Comparison of ENCODE assay signal across 15 cellular contexts in the genomic region with DNA sequence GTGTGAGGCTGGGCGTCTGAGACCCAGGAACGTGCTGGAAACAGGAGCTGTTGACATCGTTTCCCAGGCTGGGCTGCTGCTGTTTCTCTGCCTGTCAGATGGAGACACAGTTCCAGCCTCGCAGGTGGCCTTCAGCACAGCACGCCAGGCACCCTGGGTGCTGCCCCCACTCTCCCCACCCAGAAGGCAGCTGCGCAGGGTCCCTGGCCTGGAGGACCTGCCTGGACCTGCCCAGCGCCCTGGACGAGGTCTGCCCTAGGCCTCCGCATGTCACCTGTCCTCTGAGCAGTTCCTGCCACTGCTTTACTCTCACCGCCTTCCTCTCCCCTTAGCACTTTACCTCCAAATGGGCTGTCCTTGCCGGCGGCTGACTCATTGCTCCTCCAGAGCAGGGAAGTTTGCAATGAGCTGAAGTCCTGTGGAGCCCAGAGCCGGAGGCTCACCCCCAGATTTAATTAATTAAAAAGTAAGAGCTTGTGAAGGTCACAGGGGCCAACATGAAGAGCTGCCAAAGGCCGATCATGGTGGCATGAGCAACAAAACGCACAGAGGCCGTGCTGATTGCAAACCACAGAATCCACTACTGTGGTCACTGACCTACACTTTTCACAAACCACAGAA. TPM values are rescaled to one million over a fixed set of nuclear protein-coding genes. Genes with fewer than 3 reads are reported as not detected.
DNase-seq lines count a peak whose midpoint lies in the region; ATAC-seq and TF ChIP-seq lines count a peak whose summit lies in the region.
"Had no signal": no experiment of that assay in that cellular context is flagged by ENCODE, and none has a peak within 500 bp of the region (broad histone marks: within the 10 kb centered on the region; RNA-seq: fewer than 3 reads in every experiment).

No MANE protein-coding gene starts in this region.

- ATAC-seq in activated naive CD8-positive, alpha-beta T cell treated with anti-CD3 and anti-CD28 coated beads, Interleukin-2, amount 50 U/mL, for 24 hours = peak; percentile 16
- ATAC-seq in HG03521 (IDR thresholded peaks at IDR 0.05; ENCODE audit: unreplicated experiment) = no peak
- ATAC-seq: gastroesophageal sphincter had no signal

- no peaks in the 10 kb centered on the region for H3K9me3 Mint-ChIP-seq in activated naive CD8-positive, alpha-beta T cell treated with anti-CD3 and anti-CD28 coated beads, Interleukin-2, amount 50 U/mL, for 24 hours
- no peaks in the 10 kb centered on the region for H3K9me3 Mint-ChIP-seq in activated naive CD8-positive, alpha-beta T cell treated with anti-CD3 and anti-CD28 coated beads for 36 hours

- H3K27me3 Mint-ChIP-seq in activated naive CD8-positive, alpha-beta T cell treated with anti-CD3 and anti-CD28 coated beads, Interleukin-2, amount 50 U/mL, for 24 hours = peaks cover 2% of the 10 kb centered on the region
- no peaks in the 10 kb centered on the region for H3K27me3 Mint-ChIP-seq in activated naive CD8-positive, alpha-beta T cell treated with anti-CD3 and anti-CD28 coated beads for 36 hours

- in situ Hi-C loops in astrocyte of the spinal cord (cut with HindIII; ENCODE audit: low sequenced_read_pairs) = no loop called here

- intact Hi-C loops in posterior vena cava (cut with DNase I) = no loop called here

- TF ChIP-seq CTCF in astrocyte of the spinal cord (IDR thresholded peaks at IDR 0.05; ENCODE audit: low read depth, low read length) (no peak), coronary artery (IDR thresholded peaks at IDR 0.05) (no peak)

- H3K27ac ChIP-seq in SJCRH30 (no peak overlapping the region), coronary artery (no peak overlapping the region)
- H3K27ac ChIP-seq: gastroesophageal sphincter, prostate gland had no signal

- no peaks in the 10 kb centered on the region for H3K4me1 Mint-ChIP-seq in activated naive CD8-positive, alpha-beta T cell treated with anti-CD3 and anti-CD28 coated beads, Interleukin-2, amount 50 U/mL, for 24 hours
- no peaks in the 10 kb centered on the region for H3K4me1 Mint-ChIP-seq in activated naive CD8-positive, alpha-beta T cell treated with anti-CD3 and anti-CD28 coated beads for 36 hours

- no peak for DNase-seq in activated naive CD8-positive, alpha-beta T cell treated with anti-CD3 and anti-CD28 coated beads, Interleukin-2, amount 50 U/mL, for 24 hours
- no peak for DNase-seq in activated naive CD8-positive, alpha-beta T cell treated with anti-CD3 and anti-CD28 coated beads for 36 hours
- DNase-seq in NCI-H510A (lab: John Stamatoyannopoulos, UW) = peak; percentile 62
- peak; percentile 77 for DNase-seq in astrocyte of the spinal cord (ENCODE audit: low read depth, low spot score)
- DNase-seq in posterior vena cava (ENCODE audit: low spot score) = peak; percentile 62
- no peak for DNase-seq in SJCRH30
- DNase-seq in coronary artery (ENCODE audit: low spot score) = no peak
- DNase-seq: activated CD4-positive, CD25-positive, alpha-beta regulatory T cell; activated T-cell treated with anti-CD3 and anti-CD28 coated beads for 4 hours; Calu3; effector memory CD4-positive, alpha-beta T cell; NCI-H82 had no signal

- peaks cover 5% of the 10 kb centered on the region for H3K27me3 ChIP-seq in SJCRH30

- H3K4me1 ChIP-seq in SJCRH30 = peaks cover 4% of the 10 kb centered on the region; the same call in 1 of the 2 replicates
- H3K4me1 ChIP-seq: prostate gland had no signal

- no peak overlapping the region for H3K4me3 ChIP-seq in astrocyte of the spinal cord (ENCODE audit: low read depth, low read length)
- no peak overlapping the region for H3K4me3 ChIP-seq in SJCRH30
- H3K4me3 ChIP-seq in coronary artery = no peak overlapping the region
- H3K4me3 ChIP-seq: gastroesophageal sphincter, prostate gland had no signal

- no peaks in the 10 kb centered on the region for H3K9me3 ChIP-seq in SJCRH30 (replicated peaks)
- H3K9me3 ChIP-seq: gastroesophageal sphincter, prostate gland had no signal

- no peaks in the 10 kb centered on the region for H3K36me3 Mint-ChIP-seq in activated naive CD8-positive, alpha-beta T cell treated with anti-CD3 and anti-CD28 coated beads, Interleukin-2, amount 50 U/mL, for 24 hours (ENCODE audit: low read depth)
- no peaks in the 10 kb centered on the region for H3K36me3 Mint-ChIP-seq in activated naive CD8-positive, alpha-beta T cell treated with anti-CD3 and anti-CD28 coated beads for 36 hours

- no peaks in the 10 kb centered on the region for H3K36me3 ChIP-seq in SJCRH30
- H3K36me3 ChIP-seq: gastroesophageal sphincter, prostate gland had no signal

- no peak overlapping the region for H3K27ac Mint-ChIP-seq in activated naive CD8-positive, alpha-beta T cell treated with anti-CD3 and anti-CD28 coated beads, Interleukin-2, amount 50 U/mL, for 24 hours
- H3K27ac Mint-ChIP-seq in activated naive CD8-positive, alpha-beta T cell treated with anti-CD3 and anti-CD28 coated beads for 36 hours = no peak overlapping the region

- H3K4me3 Mint-ChIP-seq in activated naive CD8-positive, alpha-beta T cell treated with anti-CD3 and anti-CD28 coated beads, Interleukin-2, amount 50 U/mL, for 24 hours = no peak overlapping the region
- no peak overlapping the region for H3K4me3 Mint-ChIP-seq in activated naive CD8-positive, alpha-beta T cell treated with anti-CD3 and anti-CD28 coated beads for 36 hours

RNA-seq across cellular contexts. Expression of a gene that starts 32.2 kb away (rescaled TPM):
- total RNA-seq in activated naive CD8-positive, alpha-beta T cell treated with anti-CD3 and anti-CD28 coated beads for 36 hours = under 1 TPM; 0.96 to 0.99 TPM
- total RNA-seq in posterior vena cava = 1 to 10 TPM; 1.2 to 1.9 TPM
- total RNA-seq in SJCRH30 (2014; rRNA removed; shearing (Covaris generic)) = 0.04 TPM in 1 of 2 replicates, not detected in the other

Comparison
In these comparisons a context has a peak if more than half of its experiments do, and no peak if none do; other contexts are left out.
1. DNase-seq: peak in NCI-H510A (single experiment), astrocyte of the spinal cord (single experiment) and posterior vena cava (single experiment); none in activated naive CD8-positive, alpha-beta T cell treated with anti-CD3 and anti-CD28 coated beads, Interleukin-2, amount 50 U/mL, for 24 hours (single experiment), activated naive CD8-positive, alpha-beta T cell treated with anti-CD3 and anti-CD28 coated beads for 36 hours (single experiment), SJCRH30 (0 of 2) and coronary artery (single experiment).